In genomic region chr4:123643691-123644090, GRCh38 we compare ENCODE assay signal across 34 cellular contexts.
"Had no signal": no experiment of that assay in that cellular context is flagged by ENCODE, and none has a peak within 500 bp of the region (broad histone marks: within the 10 kb centered on the region; RNA-seq: fewer than 3 reads in every experiment).

No MANE protein-coding gene starts in this region.

- H3K4me1 ChIP-seq: adrenal gland, colonic mucosa had no signal

- H3K27me3 Mint-ChIP-seq: activated naive CD8-positive, alpha-beta T cell treated with anti-CD3 and anti-CD28 coated beads for 36 hours; progenitor cell of endocrine pancreas; stimulated activated memory B cell treated with anti-CD40 and anti-IgM and Interleukin-4, amounts not matched to agents 10 μg/mL and 1 μg/mL and 100 μg/mL, for 72 hours; stimulated activated naive CD8-positive, alpha-beta T cell treated with anti-CD3 and anti-CD28 coated beads, Interleukin-15, amount 100 ng/mL, for 72 hours; type B pancreatic cell had no signal

- H3K36me3 Mint-ChIP-seq: stimulated activated memory B cell treated with anti-CD40 and anti-IgM and Interleukin-4, amounts not matched to agents 10 μg/mL and 1 μg/mL and 100 μg/mL, for 72 hours had no signal

- H2AFZ ChIP-seq: hepatocyte had no signal

- H3K4me3 Mint-ChIP-seq: activated naive CD8-positive, alpha-beta T cell treated with anti-CD3 and anti-CD28 coated beads for 36 hours; nephron progenitor cell; stimulated activated memory B cell treated with anti-CD40 and anti-IgM and Interleukin-4, amounts not matched to agents 10 μg/mL and 1 μg/mL and 100 μg/mL, for 72 hours; stimulated activated naive CD8-positive, alpha-beta T cell treated with anti-CD3 and anti-CD28 coated beads, Interleukin-15, amount 100 ng/mL, for 72 hours; type B pancreatic cell had no signal

- H3K9me3 ChIP-seq: adrenal gland, body of pancreas, colonic mucosa, gastrocnemius medialis, mucosa of descending colon, ovary, sigmoid colon, vagina had no signal

- DNase-seq: activated CD4-positive, alpha-beta T cell treated with anti-CD3 and anti-CD28 coated beads for 48 hours; activated CD4-positive, alpha-beta T cell treated with anti-CD3 and anti-CD28 coated beads, Interleukin-2, amount 50 U/mL, for 48 hours; activated CD8-positive, alpha-beta memory T cell treated with anti-CD3 and anti-CD28 coated beads for 24 hours; activated effector memory CD4-positive, alpha-beta T cell treated with Interleukin-2 at 50 U/mL for 16 hours; activated naive CD4-positive, alpha-beta T cell treated with Interleukin-2 at 50 U/mL for 16 hours; activated naive CD8-positive, alpha-beta T cell treated with anti-CD3 and anti-CD28 coated beads for 36 hours; adrenal gland; aorta; body of pancreas; cerebellar nuclear complex; colonic mucosa; dorsolateral prefrontal cortex; effector memory CD4-positive, alpha-beta T cell; erythroblast; gastrocnemius medialis; left cardiac atrium; left ventricle myocardium superior; mucosa of descending colon; nephron progenitor cell; ovary; sigmoid colon; stimulated activated CD4-positive, alpha-beta T cell treated with anti-CD3 and anti-CD28 coated beads, Interleukin-1b, Interleukin-23, amount 100 ng/mL, for 48 hours; stimulated activated CD4-positive, alpha-beta T cell treated with anti-CD3 and anti-CD28 coated beads, Interleukin-4, amount 100 ng/mL, for 4 hours; stimulated activated CD8-positive, alpha-beta memory T cell treated with anti-CD3 and anti-CD28 coated beads, Interleukin-4, amount 100 ng/mL, for 48 hours; stimulated activated naive CD8-positive, alpha-beta T cell treated with anti-CD3 and anti-CD28 coated beads, Interleukin-15, amount 100 ng/mL, for 72 hours; substantia nigra; T-helper 9 cell had no signal

- H3K4me2 ChIP-seq: hepatocyte, smooth muscle cell had no signal

- H3K79me2 ChIP-seq: hepatocyte had no signal

- H3K36me3 ChIP-seq: adrenal gland, colonic mucosa, gastrocnemius medialis, ovary, sigmoid colon, vagina had no signal

- H3K27ac ChIP-seq: adrenal gland, body of pancreas, colonic mucosa, dorsolateral prefrontal cortex, gastrocnemius medialis, hepatocyte, ovary, sigmoid colon, vagina, VCaP had no signal

- H3K4me3 ChIP-seq: adrenal gland, body of pancreas, colonic mucosa, dorsolateral prefrontal cortex, gastrocnemius medialis, hepatocyte, mucosa of descending colon, ovary, sigmoid colon, smooth muscle cell, vagina had no signal

- ATAC-seq: body of pancreas; gastrocnemius medialis; left cardiac atrium; left ventricle myocardium superior; mucosa of descending colon; stimulated activated memory B cell treated with anti-CD40 and anti-IgM and Interleukin-4, amounts not matched to agents 10 μg/mL and 1 μg/mL and 100 μg/mL, for 72 hours; stimulated activated naive CD8-positive, alpha-beta T cell treated with anti-CD3 and anti-CD28 coated beads, Interleukin-15, amount 100 ng/mL, for 72 hours had no signal

- H3K27ac Mint-ChIP-seq: activated naive CD8-positive, alpha-beta T cell treated with anti-CD3 and anti-CD28 coated beads for 36 hours; progenitor cell of endocrine pancreas; stimulated activated memory B cell treated with anti-CD40 and anti-IgM and Interleukin-4, amounts not matched to agents 10 μg/mL and 1 μg/mL and 100 μg/mL, for 72 hours; stimulated activated naive CD8-positive, alpha-beta T cell treated with anti-CD3 and anti-CD28 coated beads, Interleukin-15, amount 100 ng/mL, for 72 hours; type B pancreatic cell had no signal

- H3K9me3 Mint-ChIP-seq: nephron progenitor cell, type B pancreatic cell had no signal

- H3K27me3 ChIP-seq: adrenal gland, body of pancreas, colonic mucosa, dorsolateral prefrontal cortex, gastrocnemius medialis, hepatocyte, ovary, sigmoid colon, vagina had no signal
